Comparison of ENCODE assay signal across 20 cellular contexts in genomic region chr5:63923914-63924313, GRCh38. TPM values are rescaled to one million over a fixed set of nuclear protein-coding genes. Genes with fewer than 3 reads are reported as not detected.
DNase-seq lines count a peak whose midpoint lies in the region; ATAC-seq and TF ChIP-seq lines count a peak whose summit lies in the region.
"Had no signal": no experiment of that assay in that cellular context is flagged by ENCODE, and none has a peak within 500 bp of the region (broad histone marks: within the 10 kb centered on the region; RNA-seq: fewer than 3 reads in every experiment).

No MANE protein-coding gene starts in this region.

- H3K27ac ChIP-seq in testis: no peak overlapping the region
- H3K27ac ChIP-seq: uterus had no signal

- H3K9me3 ChIP-seq in testis: no peaks in the 10 kb centered on the region
- H3K9me3 ChIP-seq: HAP-1, uterus had no signal

- no peak for TF ChIP-seq POLR2A in testis (IDR thresholded peaks at IDR 0.05)

- H3K36me3 ChIP-seq in testis (ENCODE audit: low read depth, missing control alignments): no peaks in the 10 kb centered on the region
- H3K36me3 ChIP-seq: HAP-1, uterus had no signal

- H3K4me1 ChIP-seq in testis: no peaks in the 10 kb centered on the region
- H3K4me1 ChIP-seq: HAP-1, uterus had no signal

- TF ChIP-seq CTCF in testis (IDR thresholded peaks at IDR 0.05): no peak

- intact Hi-C loops in testis (cut with DNase I; ENCODE audit: low total_unique reads): no loop called here

- DNase-seq in NCI-H2171 treated with DMSO at 0.1 percent for 48 hours (lab: John Stamatoyannopoulos, UW) (peak; percentile 10), NCI-H2171 (lab: John Stamatoyannopoulos, UW) (no peak), NCI-H510A (lab: John Stamatoyannopoulos, UW) (peak; percentile 49), brain pericyte (ENCODE audit: low read depth, low spot score) (peak; percentile 22), testis (peak; percentile 18), NCI-H226 (no peak), cerebellar cortex (ENCODE audit: low spot score) (no peak)
- DNase-seq: activated CD4-positive, alpha-beta T cell treated with anti-CD3 and anti-CD28 coated beads for 4 hours; activated naive CD4-positive, alpha-beta T cell treated with anti-CD3 and anti-CD28 coated beads, Interleukin-2, amount 10 ng/mL, durations not matched to agents 7 days and 5 days; CD4-positive, alpha-beta T cell; effector memory CD4-positive, alpha-beta T cell; left ventricle myocardium superior; NCI-H526 treated with DMSO at 0.1 percent for 48 hours; stimulated activated naive CD4-positive, alpha-beta T cell treated with Interleukin-2 at 50 U/mL for 16 hours; T-helper 17 cell; uterus had no signal

- no peak overlapping the region for H3K4me3 ChIP-seq in testis
- H3K4me3 ChIP-seq: HAP-1, uterus had no signal

- WGBS in testis, 2 donors: 61 to 74% methylated on average over 3 of the region's 3 CpGs

- no peak for ATAC-seq in HG03469 (IDR thresholded peaks at IDR 0.05; ENCODE audit: unreplicated experiment)
- ATAC-seq: left ventricle myocardium superior, T-helper 17 cell had no signal

- no peaks in the 10 kb centered on the region for H3K27me3 ChIP-seq in testis
- H3K27me3 ChIP-seq: uterus had no signal

RNA-seq across cellular contexts. Expression of gene HTR1A, which starts 38.3 kb away (rescaled TPM):
- total RNA-seq in testis: under 1 TPM; 0.24 to 0.68 TPM
- not detected for polyA plus RNA-seq in testis (ENCODE audit: insufficient read depth, low read depth, low replicate concordance)
- total RNA-seq: CD4-positive, alpha-beta T cell; left ventricle myocardium superior; posterior vena cava; RPMI7951; T-helper 17 cell had no signal

Comparison
In these comparisons a context has a peak if more than half of its experiments do, and no peak if none do; other contexts are left out.
1. DNase-seq: peak in NCI-H2171 treated with DMSO at 0.1 percent for 48 hours (single experiment), NCI-H510A (single experiment), brain pericyte (single experiment) and testis (single experiment); none in NCI-H2171 (single experiment), NCI-H226 (single experiment) and cerebellar cortex (single experiment).